28 cellular contexts compared by ENCODE assay signal in the genomic region with DNA sequence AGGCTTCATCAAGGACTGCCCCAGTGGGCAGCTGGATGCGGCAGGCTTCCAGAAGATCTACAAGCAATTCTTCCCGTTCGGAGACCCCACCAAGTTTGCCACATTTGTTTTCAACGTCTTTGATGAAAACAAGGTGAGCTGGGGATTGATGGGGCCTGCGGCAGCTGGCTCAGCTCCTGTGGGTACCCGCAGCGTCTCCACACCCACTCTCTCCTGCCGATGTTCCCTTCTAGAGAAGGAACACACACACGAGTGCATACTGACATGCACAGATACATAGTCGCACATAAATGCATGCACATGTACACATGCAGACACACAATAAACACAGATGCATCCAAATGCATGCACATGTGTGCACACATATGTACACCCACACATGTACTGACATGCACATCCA. TPM values are rescaled to one million over a fixed set of nuclear protein-coding genes. Genes with fewer than 3 reads are reported as not detected.
"Had no signal": no experiment of that assay in that cellular context is flagged by ENCODE, and none has a peak within 500 bp of the region (broad histone marks: within the 10 kb centered on the region; RNA-seq: fewer than 3 reads in every experiment).

No MANE protein-coding gene starts in this region.

- DNase-seq: activated B cell treated with CpG ODN at 0.5 μM for 24 hours; activated CD4-positive, alpha-beta T cell treated with anti-CD3 and anti-CD28 coated beads for 1 hour; activated CD4-positive, alpha-beta T cell treated with anti-CD3 and anti-CD28 coated beads, Interleukin-2, amount 10 ng/mL, durations not matched to agents 24 days and 14 days; activated CD4-positive, alpha-beta T cell treated with anti-CD3 and anti-CD28 coated beads, Interleukin-2, amount 50 U/mL, for 48 hours; activated gamma-delta T cell; activated naive CD4-positive, alpha-beta T cell treated with anti-CD3 and anti-CD28 coated beads for 36 hours; activated naive CD8-positive, alpha-beta T cell treated with anti-CD3 and anti-CD28 coated beads for 36 hours; activated T-cell treated with anti-CD3 and anti-CD28 coated beads, Interleukin-2, amount 50 U/mL, for 48 hours; anterior cingulate cortex; central memory CD4-positive, alpha-beta T cell; NCI-H1092; NCI-H1417 treated with DMSO at 0.1 percent for 48 hours; NCI-H1694; NCI-H2029 treated with DMSO at 0.1 percent for 48 hours; NCI-H345; NCI-H510A; NCI-H526 treated with DMSO at 0.1 percent for 48 hours; NCI-H82; T-cell; T-helper 2 cell; T1000 had no signal

- H3K9ac ChIP-seq: KMS-11 had no signal

- ATAC-seq: activated T-helper 17 cell treated with anti-CD3 and anti-CD28 coated beads, Interleukin-2, amount 50 U/mL, for 72 hours; Right ventricle myocardium inferior; T-cell had no signal

- H3K27me3 Mint-ChIP-seq: activated B cell treated with CpG ODN at 0.5 μM for 24 hours; activated CD4-positive, alpha-beta T cell treated with anti-CD3 and anti-CD28 coated beads, Interleukin-2, amount 10 ng/mL, durations not matched to agents 24 days and 14 days; activated naive CD8-positive, alpha-beta T cell treated with anti-CD3 and anti-CD28 coated beads for 36 hours; activated T-helper 17 cell treated with anti-CD3 and anti-CD28 coated beads, Interleukin-2, amount 50 U/mL, for 72 hours; T-cell had no signal

- H3K27ac ChIP-seq: KMS-11, SK-N-MC had no signal

- H3K4me3 Mint-ChIP-seq: activated B cell treated with CpG ODN at 0.5 μM for 24 hours; activated CD4-positive, alpha-beta T cell treated with anti-CD3 and anti-CD28 coated beads, Interleukin-2, amount 10 ng/mL, durations not matched to agents 24 days and 14 days; activated naive CD4-positive, alpha-beta T cell treated with anti-CD3 and anti-CD28 coated beads for 36 hours; activated naive CD8-positive, alpha-beta T cell treated with anti-CD3 and anti-CD28 coated beads for 36 hours; activated T-helper 17 cell treated with anti-CD3 and anti-CD28 coated beads, Interleukin-2, amount 50 U/mL, for 72 hours; T-cell had no signal

- H3K36me3 Mint-ChIP-seq: activated naive CD8-positive, alpha-beta T cell treated with anti-CD3 and anti-CD28 coated beads for 36 hours; T-cell had no signal

- H3K27ac Mint-ChIP-seq: activated B cell treated with CpG ODN at 0.5 μM for 24 hours; activated CD4-positive, alpha-beta T cell treated with anti-CD3 and anti-CD28 coated beads, Interleukin-2, amount 10 ng/mL, durations not matched to agents 24 days and 14 days; activated naive CD4-positive, alpha-beta T cell treated with anti-CD3 and anti-CD28 coated beads for 36 hours; activated naive CD8-positive, alpha-beta T cell treated with anti-CD3 and anti-CD28 coated beads for 36 hours; activated T-helper 17 cell treated with anti-CD3 and anti-CD28 coated beads, Interleukin-2, amount 50 U/mL, for 72 hours; T-cell had no signal

- H3K4me2 ChIP-seq: KMS-11 had no signal

- H3K4me1 Mint-ChIP-seq: activated B cell treated with CpG ODN at 0.5 μM for 24 hours; activated CD4-positive, alpha-beta T cell treated with anti-CD3 and anti-CD28 coated beads, Interleukin-2, amount 10 ng/mL, durations not matched to agents 24 days and 14 days; activated naive CD8-positive, alpha-beta T cell treated with anti-CD3 and anti-CD28 coated beads for 36 hours; activated T-helper 17 cell treated with anti-CD3 and anti-CD28 coated beads, Interleukin-2, amount 50 U/mL, for 72 hours; T-cell had no signal

- H3K4me3 ChIP-seq: SK-N-MC had no signal

- H3K9me3 Mint-ChIP-seq: activated B cell treated with CpG ODN at 0.5 μM for 24 hours; activated CD4-positive, alpha-beta T cell treated with anti-CD3 and anti-CD28 coated beads, Interleukin-2, amount 10 ng/mL, durations not matched to agents 24 days and 14 days; activated naive CD4-positive, alpha-beta T cell treated with anti-CD3 and anti-CD28 coated beads for 36 hours; activated naive CD8-positive, alpha-beta T cell treated with anti-CD3 and anti-CD28 coated beads for 36 hours; activated T-helper 17 cell treated with anti-CD3 and anti-CD28 coated beads, Interleukin-2, amount 50 U/mL, for 72 hours; T-cell had no signal

- FAIRE-seq: TTC549 had no signal

RNA-seq across cellular contexts. Expression of gene NCS1, which starts 45.6 kb away (rescaled TPM):
- total RNA-seq: OCI-LY7 had no signal

RNA-seq across cellular contexts. Expression of gene HMCN2, which starts 47.7 kb away (rescaled TPM):
- total RNA-seq: activated B cell treated with CpG ODN at 0.5 μM for 24 hours; activated CD4-positive, alpha-beta T cell treated with anti-CD3 and anti-CD28 coated beads, Interleukin-2, amount 10 ng/mL, durations not matched to agents 24 days and 14 days; activated naive CD4-positive, alpha-beta T cell treated with anti-CD3 and anti-CD28 coated beads for 36 hours; activated naive CD8-positive, alpha-beta T cell treated with anti-CD3 and anti-CD28 coated beads for 36 hours; activated T-helper 17 cell treated with anti-CD3 and anti-CD28 coated beads, Interleukin-2, amount 50 U/mL, for 72 hours; MCF 10A; OCI-LY7 had no signal
